8 cellular contexts compared by ENCODE assay signal in genomic region chr2:127083819-127084503, GRCh38. TPM values are rescaled to one million over a fixed set of nuclear protein-coding genes. Genes with fewer than 3 reads are reported as not detected.
DNase-seq lines count a peak whose midpoint lies in the region; ATAC-seq and TF ChIP-seq lines count a peak whose summit lies in the region.

No MANE protein-coding gene starts in this region.

- no peak overlapping the region for H3T11ph ChIP-seq in H9 (ENCODE audit: low read length)

- DNase-seq in AG08396 (ENCODE audit: low spot score) (peak; percentile 94), NT2/D1 (ENCODE audit: low read depth, low spot score) (no peak), epithelial cell of esophagus (ENCODE audit: low read depth) (peak; percentile 58), nephron progenitor cell (no peak), NCI-H774 (lab: John Stamatoyannopoulos, UW) (no peak), H9 (no peak)
- DNase-seq in stimulated activated CD4-positive, alpha-beta T cell treated with anti-CD3 and anti-CD28 coated beads, Interleukin-4, amount 100 ng/mL, for 4 hours = no peak

- no peak overlapping the region for H3K4me2 ChIP-seq in H9 (ENCODE audit: insufficient read depth, insufficient read length, low read length)

- no CpG with 5 or more reads among the region's 21 CpGs for WGBS in H9 (ENCODE audit: extremely low coverage, insufficient read length, low lambda C conversion rate)

- no peak overlapping the region for H2BK12ac ChIP-seq in H9 (ENCODE audit: insufficient read length, low read depth, low read length)

- no peak overlapping the region for H2BK20ac ChIP-seq in H9 (ENCODE audit: low read depth, low read length, poor library complexity, severe bottlenecking)

- no peak overlapping the region for H2AFZ ChIP-seq in H9 (ENCODE audit: low read length)

- no peaks in the 10 kb centered on the region for H3K36me3 ChIP-seq in NT2/D1 (ENCODE audit: insufficient read depth, insufficient read length, low read length)

- H2AK5ac ChIP-seq in H9 (ENCODE audit: insufficient read length, low read length) = no peak overlapping the region

- no peak for ATAC-seq in GM21381 (IDR thresholded peaks at IDR 0.05; ENCODE audit: unreplicated experiment)

- H3K9ac ChIP-seq in NT2/D1 (ENCODE audit: insufficient read length, low read depth) (peak overlapping the region; percentile 66), H9 (ENCODE audit: extremely low read depth, insufficient read length, low read length) (no peak overlapping the region)

- no peak overlapping the region for H3K56ac ChIP-seq in H9 (ENCODE audit: insufficient read length, low read depth, low read length)

- TF ChIP-seq CTCF in epithelial cell of esophagus (IDR thresholded peaks at IDR 0.05; ENCODE audit: insufficient read depth, low read depth, low read length, missing control alignments) (peak; percentile 7), nephron progenitor cell (IDR thresholded peaks at IDR 0.05) (no peak), H9 (conservative IDR thresholded peaks at IDR 0.05) (no peak)

- peaks cover 66% of the 10 kb centered on the region for H3K4me1 ChIP-seq in NT2/D1 (ENCODE audit: insufficient read depth, insufficient read length)
- H3K4me1 ChIP-seq in H9 (ENCODE audit: insufficient read depth, low read length) = no peaks in the 10 kb centered on the region; the same call in 1 of the 2 replicates

- no peak overlapping the region for H3K4me3 ChIP-seq in NT2/D1 (ENCODE audit: insufficient read length, low read depth)
- H3K4me3 ChIP-seq in epithelial cell of esophagus (ENCODE audit: low read length) = no peak overlapping the region

- no peak overlapping the region for H4K91ac ChIP-seq in H9 (ENCODE audit: insufficient read length, low read depth, low read length)

- peaks cover 3% of the 10 kb centered on the region for H4K20me1 ChIP-seq in H9 (ENCODE audit: control insufficient read depth, insufficient read depth, insufficient read length)

- H3K27me3 Mint-ChIP-seq in nephron progenitor cell (ENCODE audit: low read depth, poor library complexity) (peaks cover 3% of the 10 kb centered on the region), H9 (ENCODE audit: low read depth) (no peaks in the 10 kb centered on the region)

- H4K5ac ChIP-seq in H9 (ENCODE audit: insufficient read length, low read depth, low read length) = no peak overlapping the region

- H3K23me2 ChIP-seq in H9 (ENCODE audit: insufficient read length, low read depth, low read length, poor library complexity, severe bottlenecking) = no peaks in the 10 kb centered on the region

- H3K18ac ChIP-seq in H9 (ENCODE audit: insufficient read length, low read depth, low read length) = no peak overlapping the region

- H3K27ac Mint-ChIP-seq in nephron progenitor cell (peak overlapping the region; percentile 90), H9 (no peak overlapping the region)

- H3K4me3 Mint-ChIP-seq in nephron progenitor cell = peak overlapping the region; percentile 39
- H3K4me3 Mint-ChIP-seq in H9 = no peak overlapping the region

- H3K9me3 Mint-ChIP-seq in nephron progenitor cell (no peaks in the 10 kb centered on the region), H9 (no peaks in the 10 kb centered on the region; a peak in 1 of 5 replicates)

- H3K27me3 ChIP-seq in NT2/D1 (ENCODE audit: insufficient read depth, insufficient read length) = no peaks in the 10 kb centered on the region
- H3K27me3 ChIP-seq in H9 (ENCODE audit: insufficient read depth, low read length) = no peaks in the 10 kb centered on the region

- H2BK15ac ChIP-seq in H9 (ENCODE audit: low read depth, low read length) = no peak overlapping the region

- no peak overlapping the region for H2BK5ac ChIP-seq in H9 (ENCODE audit: insufficient read length, low read length)

- H3K14ac ChIP-seq in H9 (ENCODE audit: insufficient read depth, low read length) = no peak overlapping the region; the same call in 1 of the 2 replicates

- H3K79me1 ChIP-seq in H9 (ENCODE audit: insufficient read depth, low read depth, low read length, poor library complexity, severe bottlenecking) = peaks cover 2% of the 10 kb centered on the region

- no peak overlapping the region for H3K4ac ChIP-seq in H9 (ENCODE audit: low read depth, low read length)

- H3K36me3 Mint-ChIP-seq in nephron progenitor cell (ENCODE audit: low read depth) (peaks cover 12% of the 10 kb centered on the region), H9 (ENCODE audit: insufficient read depth in 1 of 3, low read depth in 3 of 3) (no peaks in the 10 kb centered on the region; a peak in 2 of 7 replicates)

- H3K4me1 Mint-ChIP-seq in nephron progenitor cell (peaks cover 97% of the 10 kb centered on the region), H9 (peaks cover 44 to 65% of the 10 kb centered on the region in 2 experiments)

- no peak overlapping the region for H4K8ac ChIP-seq in H9 (replicated peaks; ENCODE audit: insufficient read length, low read depth, low read length)

- H3K23ac ChIP-seq in H9 (ENCODE audit: insufficient read length, low read depth, low read length) = no peak overlapping the region

- H2BK120ac ChIP-seq in H9 (ENCODE audit: low read depth, low read length, poor library complexity, severe bottlenecking) = no peak overlapping the region

- H3K9me3 ChIP-seq in NT2/D1 (ENCODE audit: insufficient read depth, low read length) = no peaks in the 10 kb centered on the region
- H3K9me3 ChIP-seq in H9 (ENCODE audit: control insufficient read depth, low read depth, low read length) = no peaks in the 10 kb centered on the region

- no peak overlapping the region for H3K27ac ChIP-seq in H9 (ENCODE audit: insufficient read length, low read depth, low read length)

- H3K79me2 ChIP-seq in H9 (ENCODE audit: insufficient read depth, low read length) = no peaks in the 10 kb centered on the region; the same call in 1 of the 2 replicates

RNA-seq across cellular contexts. Expression of gene BIN1, which starts 23.0 kb away (rescaled TPM):
- total RNA-seq in H9 (2021) = 30.0 and 32.0 TPM in 2 replicates

Comparison
In these comparisons a context has a peak if more than half of its experiments do, and no peak if none do; other contexts are left out.
1. DNase-seq: peak in AG08396 (single experiment) and epithelial cell of esophagus (single experiment); none in NT2/D1 (single experiment), nephron progenitor cell (single experiment), NCI-H774 (single experiment), stimulated activated CD4-positive, alpha-beta T cell treated with anti-CD3 and anti-CD28 coated beads, Interleukin-4, amount 100 ng/mL, for 4 hours (0 of 2) and H9 (single experiment).